ENCODE assay signal across 15 cellular contexts in the genomic region with DNA sequence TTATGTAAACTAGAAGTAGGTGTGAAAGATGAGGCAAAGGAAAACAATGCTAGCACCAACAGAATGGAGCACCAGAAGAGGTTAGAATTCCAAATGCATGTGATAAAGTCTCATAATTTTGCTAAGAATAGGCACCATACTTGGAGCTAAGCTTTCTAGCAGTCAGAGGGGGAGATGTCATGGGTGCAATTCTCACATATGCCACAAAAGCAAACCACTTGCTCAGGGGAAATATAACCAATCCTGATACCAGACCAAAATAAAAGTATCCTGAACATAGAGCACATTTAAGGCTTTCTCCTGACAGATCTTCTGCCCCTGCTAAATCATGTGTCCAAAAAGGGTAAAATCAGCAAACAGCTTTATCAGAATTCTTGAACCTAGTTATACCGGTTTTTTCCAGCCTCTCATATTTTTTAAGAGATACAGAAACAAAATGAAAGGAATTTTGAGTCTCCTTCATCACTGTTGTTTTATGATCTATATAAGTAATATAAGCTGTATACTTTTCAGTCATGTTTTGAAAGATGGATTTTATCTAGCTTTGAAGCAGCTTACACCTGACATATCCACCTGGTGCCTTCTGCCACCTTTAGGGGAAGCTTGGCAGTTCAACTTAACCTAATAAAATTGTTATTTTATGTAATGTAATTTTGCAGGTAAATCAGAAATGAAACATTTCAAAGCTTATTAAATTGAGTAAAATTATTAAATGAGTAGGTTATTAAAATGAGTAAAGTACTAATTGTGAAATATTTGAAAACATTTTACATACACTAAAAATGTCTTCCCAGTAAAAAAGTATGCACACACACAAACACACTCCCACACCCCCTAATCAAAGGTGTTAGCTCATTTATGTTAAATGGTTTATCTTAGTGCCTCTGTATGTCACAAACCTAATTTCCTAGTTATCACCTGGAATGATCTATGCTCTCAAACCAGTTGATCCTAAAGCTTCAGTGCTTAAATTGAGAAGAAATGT. TPM values are rescaled to one million over a fixed set of nuclear protein-coding genes. Genes with fewer than 3 reads are reported as not detected.
A peak's percentile ranks its signal among the peaks of the same experiment; 100 is the strongest.
DNase-seq lines count a peak whose midpoint lies in the region; ATAC-seq and TF ChIP-seq lines count a peak whose summit lies in the region.
"Had no signal": no experiment of that assay in that cellular context is flagged by ENCODE, and none has a peak within 500 bp of the region (broad histone marks: within the 10 kb centered on the region; RNA-seq: fewer than 3 reads in every experiment).

No MANE protein-coding gene starts in this region.

- no peaks in the 10 kb centered on the region for H3K9me3 ChIP-seq in RWPE2 (ENCODE audit: severe bottlenecking)

- DNase-seq in DMS114 treated with DMSO at 0.1 percent for 48 hours (lab: John Stamatoyannopoulos, UW; ENCODE audit: unreplicated experiment), result peak; percentile 17
- DNase-seq in HFFc6, result no peak
- no peak for DNase-seq in RWPE2 (ENCODE audit: low spot score)
- DNase-seq in kidney epithelial cell (ENCODE audit: low read depth), result no peak
- no peak for DNase-seq in epidermal melanocyte (ENCODE audit: insufficient read length, low spot score)
- DNase-seq in left cardiac atrium, result no peak
- DNase-seq in T1000 (lab: John Stamatoyannopoulos, UW), result no peak
- DNase-seq: KG1; NCI-H774; stimulated activated CD4-positive, alpha-beta T cell treated with anti-CD3 and anti-CD28 coated beads, Interleukin-2, amount 100 ng/mL, for 24 hours had no signal

- ATAC-seq in RWPE2 (ENCODE audit: low read depth), result peak; percentile 72
- ATAC-seq in HG03097 (IDR thresholded peaks at IDR 0.05; ENCODE audit: low FRiP score, unreplicated experiment), result no peak
- no peak for ATAC-seq in left cardiac atrium

- no peak overlapping the region for H3K27ac ChIP-seq in RWPE2 (ENCODE audit: poor library complexity, severe bottlenecking)

- no peaks in the 10 kb centered on the region for H3K36me3 Mint-ChIP-seq in HFFc6 (ENCODE audit: low read depth)

- H3K4me3 ChIP-seq in RWPE2 (ENCODE audit: severe bottlenecking) (no peak overlapping the region), kidney epithelial cell (ENCODE audit: low read depth, low read length) (no peak overlapping the region)

- H3K36me3 ChIP-seq in RWPE2 (ENCODE audit: low read depth), result no peaks in the 10 kb centered on the region
- no peaks in the 10 kb centered on the region for H3K36me3 ChIP-seq in kidney epithelial cell (ENCODE audit: control insufficient read depth, insufficient read depth, low read length)

- H3K27ac Mint-ChIP-seq in HFFc6, result no peak overlapping the region
- H3K27ac Mint-ChIP-seq: stimulated activated naive CD8-positive, alpha-beta T cell treated with anti-CD3 and anti-CD28 coated beads, Interleukin-15, Interleukin-2, amounts not matched to agents 100 ng/mL and 50 ng/mL, for 24 hours had no signal

- H3K9me3 Mint-ChIP-seq in HFFc6, result no peaks in the 10 kb centered on the region
- H3K9me3 Mint-ChIP-seq: stimulated activated naive CD8-positive, alpha-beta T cell treated with anti-CD3 and anti-CD28 coated beads, Interleukin-15, Interleukin-2, amounts not matched to agents 100 ng/mL and 50 ng/mL, for 24 hours had no signal

- peaks cover 26% of the 10 kb centered on the region for H3K27me3 Mint-ChIP-seq in HFFc6 (ENCODE audit: insufficient read depth)

- no peaks in the 10 kb centered on the region for H3K4me1 Mint-ChIP-seq in HFFc6 (ENCODE audit: low read depth)

- peaks cover 73% of the 10 kb centered on the region for H3K27me3 ChIP-seq in RWPE2 (ENCODE audit: insufficient read depth, poor library complexity, severe bottlenecking)
- H3K27me3 ChIP-seq in kidney epithelial cell (ENCODE audit: control insufficient read depth, insufficient read depth, low read length), result peaks cover 6% of the 10 kb centered on the region

- H3K4me1 ChIP-seq in RWPE2 (ENCODE audit: insufficient read depth, poor library complexity, severe bottlenecking), result no peaks in the 10 kb centered on the region

- no peak overlapping the region for H3K4me3 Mint-ChIP-seq in HFFc6
- H3K4me3 Mint-ChIP-seq: stimulated activated naive CD8-positive, alpha-beta T cell treated with anti-CD3 and anti-CD28 coated beads, Interleukin-15, Interleukin-2, amounts not matched to agents 100 ng/mL and 50 ng/mL, for 24 hours had no signal

- TF ChIP-seq CTCF in HFFc6 (IDR thresholded peaks at IDR 0.05) (peak; percentile 26; the same call in 1 of the 2 replicates), RWPE2 (IDR thresholded peaks at IDR 0.05; ENCODE audit: poor library complexity, severe bottlenecking) (peak; percentile 98), kidney epithelial cell (IDR thresholded peaks at IDR 0.05; ENCODE audit: insufficient read depth, low read length, poor library complexity, severe bottlenecking) (peak; percentile 44)

- intact Hi-C loops in left cardiac atrium (cut with DNase I), result loop anchor here (5.0 kb wide), 1 partner anchor 240 kb away; no protein-coding TSS in a partner anchor

RNA-seq across cellular contexts. Expression of a gene that starts 2.8 kb away (rescaled TPM):
- not detected for total RNA-seq in HFFc6 (2021; fragmentation: NEBNext Ultra II Directional; extraction: Animal tissue kit (Norgen Biotek cat#: 25700))
- total RNA-seq in kidney epithelial cell, result not detected in 2 replicates
- total RNA-seq in left cardiac atrium, result not detected
- total RNA-seq: dermis microvascular lymphatic vessel endothelial cell, lower leg skin, osteocyte had no signal

RNA-seq across cellular contexts. Expression of a gene that starts 18.7 kb away (rescaled TPM):
- total RNA-seq in HFFc6 (2021; fragmentation: NEBNext Ultra II Directional; extraction: Animal tissue kit (Norgen Biotek cat#: 25700)), result 10 to 100 TPM; 25.1 to 31.4 (median 28.3) TPM
- total RNA-seq in kidney epithelial cell, result 42.9 and 53.8 TPM in 2 replicates
- total RNA-seq in left cardiac atrium, result 10 to 100 TPM; 14.3 to 14.5 TPM

RNA-seq across cellular contexts. Expression of a gene that starts 58.8 kb away (rescaled TPM):
- 1 to 10 TPM; 3.7 to 5.7 (median 4.6) TPM for total RNA-seq in HFFc6 (2021; fragmentation: NEBNext Ultra II Directional; extraction: Animal tissue kit (Norgen Biotek cat#: 25700))
- 42.8 and 53.5 TPM in 2 replicates for total RNA-seq in kidney epithelial cell
- 100 to 1,000 TPM in 1 of 2 donors, 10 to 100 TPM in 1; 78.6 to 101 TPM for total RNA-seq in left cardiac atrium

Comparison
In these comparisons a context has a peak if more than half of its experiments do, and no peak if none do; other contexts are left out.
1. CTCF ChIP-seq: peak in every context shown above with its lines; median percentile 98 in RWPE2; 44 in kidney epithelial cell; 26 in HFFc6.